In the genomic region with DNA sequence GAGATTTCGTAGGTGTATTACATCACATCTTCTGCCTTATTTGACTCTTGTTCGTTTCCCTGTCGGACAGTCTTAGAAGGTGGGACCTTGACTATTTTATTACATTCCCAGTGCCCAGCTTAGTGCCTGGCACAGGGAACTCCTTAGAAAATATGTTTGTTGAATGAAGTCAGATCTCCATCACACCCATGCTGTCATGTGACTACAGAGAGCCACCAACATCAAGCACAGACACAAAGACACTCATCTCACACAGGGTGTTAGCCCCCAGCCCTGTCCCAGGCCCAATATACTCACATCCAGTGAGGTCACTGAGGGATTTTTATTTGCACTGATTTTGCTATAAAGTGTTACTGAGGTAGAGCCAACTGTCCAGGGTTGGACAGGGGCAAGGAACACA, we compare ENCODE assay signal across 8 cellular contexts. TPM values are rescaled to one million over a fixed set of nuclear protein-coding genes. Genes with fewer than 3 reads are reported as not detected.
DNase-seq lines count a peak whose midpoint lies in the region; TF ChIP-seq lines count a peak whose summit lies in the region.

No MANE protein-coding gene starts in this region.

- peak overlapping the region; percentile 35 for H2AFZ ChIP-seq in neural progenitor cell (replicated peaks)

- H3K4me3 Mint-ChIP-seq in dendritic cell treated with granulocyte-macrophage colony-stimulating factor and Interleukin-4, amounts not matched to agents 40 ng/mL and 50 ng/mL, for 4 days: peak overlapping the region; percentile 82
- H3K4me3 Mint-ChIP-seq in neural progenitor cell: peak overlapping the region; percentile 93

- peak overlapping the region in 4 of 10 experiments; percentile 73 to 93 (median 88); a peak in 8 of 20 replicates for H3K4me3 ChIP-seq in BLaER1 treated with 17β-estradiol and CSF1 and Interleukin-3, amounts not matched to agents 10 nM and 100 nM
- H3K4me3 ChIP-seq in MG63 (peak overlapping the region; percentile 90), neural progenitor cell (peak overlapping the region; percentile 84)

- H3K4me1 Mint-ChIP-seq in dendritic cell treated with granulocyte-macrophage colony-stimulating factor and Interleukin-4, amounts not matched to agents 40 ng/mL and 50 ng/mL, for 4 days (ENCODE audit: low read depth): peaks cover 58% of the 10 kb centered on the region
- peaks cover 26% of the 10 kb centered on the region for H3K4me1 Mint-ChIP-seq in neural progenitor cell

- peaks cover 41% of the 10 kb centered on the region for H3K79me2 ChIP-seq in neural progenitor cell (ENCODE audit: low read depth)

- peaks cover 7% of the 10 kb centered on the region for H3F3A ChIP-seq in neural progenitor cell (ENCODE audit: low read depth)

- no peak for TF ChIP-seq CTCF in neural progenitor cell (IDR thresholded peaks at IDR 0.05)

- peak overlapping the region; percentile 75 to 98 (median 93) for H3K4me2 ChIP-seq in BLaER1 treated with 17β-estradiol and CSF1 and Interleukin-3, amounts not matched to agents 10 nM and 100 nM
- H3K4me2 ChIP-seq in neural progenitor cell: peak overlapping the region; percentile 93

- peaks cover 0 to 38% (median 6%) of the 10 kb centered on the region in 11 experiments; a peak in 9 of 22 replicates for H4K20me1 ChIP-seq in BLaER1 treated with 17β-estradiol and CSF1 and Interleukin-3, amounts not matched to agents 10 nM and 100 nM
- H4K20me1 ChIP-seq in neural progenitor cell (ENCODE audit: low read depth): peaks cover 7% of the 10 kb centered on the region

- peaks cover 56% of the 10 kb centered on the region for H3K36me3 Mint-ChIP-seq in dendritic cell treated with granulocyte-macrophage colony-stimulating factor and Interleukin-4, amounts not matched to agents 40 ng/mL and 50 ng/mL, for 4 days (ENCODE audit: low read depth)
- peaks cover 15% of the 10 kb centered on the region for H3K36me3 Mint-ChIP-seq in neural progenitor cell

- peaks cover 23 to 87% (median 44%) of the 10 kb centered on the region in 10 experiments for H3K4me1 ChIP-seq in BLaER1 treated with 17β-estradiol and CSF1 and Interleukin-3, amounts not matched to agents 10 nM and 100 nM
- H3K4me1 ChIP-seq in neural progenitor cell: peaks cover 12% of the 10 kb centered on the region

- peaks cover 0 to 9% (median 8%) of the 10 kb centered on the region in 11 experiments; a peak in 15 of 22 replicates for H3K27me3 ChIP-seq in BLaER1 treated with 17β-estradiol and CSF1 and Interleukin-3, amounts not matched to agents 10 nM and 100 nM
- H3K27me3 ChIP-seq in MG63 (no peaks in the 10 kb centered on the region), neural progenitor cell (no peaks in the 10 kb centered on the region)

- peak overlapping the region; percentile 94 for H3K27ac Mint-ChIP-seq in dendritic cell treated with granulocyte-macrophage colony-stimulating factor and Interleukin-4, amounts not matched to agents 40 ng/mL and 50 ng/mL, for 4 days
- peak overlapping the region; percentile 82 for H3K27ac Mint-ChIP-seq in neural progenitor cell

- peak overlapping the region in 8 of 11 experiments; percentile 90 to 98 (median 95); a peak in 10 of 22 replicates for H3K9ac ChIP-seq in BLaER1 treated with 17β-estradiol and CSF1 and Interleukin-3, amounts not matched to agents 10 nM and 100 nM
- H3K9ac ChIP-seq in neural progenitor cell: no peak overlapping the region

- peaks cover 10 to 87% (median 26%) of the 10 kb centered on the region in 11 experiments; a peak in 21 of 22 replicates for H3K36me3 ChIP-seq in BLaER1 treated with 17β-estradiol and CSF1 and Interleukin-3, amounts not matched to agents 10 nM and 100 nM
- peaks cover 36% of the 10 kb centered on the region for H3K36me3 ChIP-seq in MG63
- H3K36me3 ChIP-seq in neural progenitor cell: no peaks in the 10 kb centered on the region

- no peaks in the 10 kb centered on the region for H3K27me3 Mint-ChIP-seq in dendritic cell treated with granulocyte-macrophage colony-stimulating factor and Interleukin-4, amounts not matched to agents 40 ng/mL and 50 ng/mL, for 4 days
- H3K27me3 Mint-ChIP-seq in neural progenitor cell (ENCODE audit: insufficient read depth, low read depth): peaks cover 4% of the 10 kb centered on the region

- no peaks in the 10 kb centered on the region; a peak in 1 of 22 replicates for H3K9me3 ChIP-seq in BLaER1 treated with 17β-estradiol and CSF1 and Interleukin-3, amounts not matched to agents 10 nM and 100 nM (replicated peaks in 1 of 11)
- H3K9me3 ChIP-seq in MG63 (no peaks in the 10 kb centered on the region), neural progenitor cell (ENCODE audit: low read depth) (no peaks in the 10 kb centered on the region)

- peak overlapping the region; percentile 89 to 97 (median 93); a peak in 20 of 22 replicates for H3K27ac ChIP-seq in BLaER1 treated with 17β-estradiol and CSF1 and Interleukin-3, amounts not matched to agents 10 nM and 100 nM
- H3K27ac ChIP-seq in neural progenitor cell: peak overlapping the region; percentile 35

- DNase-seq in MG63 (no peak), neural progenitor cell (ENCODE audit: low spot score) (no peak), COLO668 (lab: John Stamatoyannopoulos, UW; ENCODE audit: unreplicated experiment) (no peak), hippocampal formation (lab: John Stamatoyannopoulos, UW) (no peak), DMS53 (lab: John Stamatoyannopoulos, UW) (no peak)
- DNase-seq in activated CD4-positive, CD25-positive, alpha-beta regulatory T cell (lab: John Stamatoyannopoulos, UW): no peak

- intact Hi-C loops in dendritic cell treated with granulocyte-macrophage colony-stimulating factor and Interleukin-4, amounts not matched to agents 40 ng/mL and 50 ng/mL, for 4 days (cut with micrococcal nuclease): loop anchor here (1.0 kb wide), 1 partner anchor 9 kb away; no protein-coding TSS in a partner anchor

- no peaks in the 10 kb centered on the region for H3K9me3 Mint-ChIP-seq in dendritic cell treated with granulocyte-macrophage colony-stimulating factor and Interleukin-4, amounts not matched to agents 40 ng/mL and 50 ng/mL, for 4 days
- no peaks in the 10 kb centered on the region for H3K9me3 Mint-ChIP-seq in neural progenitor cell

RNA-seq across cellular contexts. Expression of gene SRA1, which starts 0.7 kb away (rescaled TPM):
- 62.1 and 92.9 TPM in 2 replicates for total RNA-seq in MG63 (2014; rRNA removed; shearing (Covaris generic); ENCODE audit: low replicate concordance)
- total RNA-seq in neural progenitor cell (ENCODE audit: low replicate concordance): 16.9 and 26.9 TPM in 2 replicates

RNA-seq across cellular contexts. Expression of gene APBB3, which starts 6.4 kb away (rescaled TPM):
- 7.2 and 12.5 TPM in 2 replicates for total RNA-seq in MG63 (2014; rRNA removed; shearing (Covaris generic); ENCODE audit: low replicate concordance)
- total RNA-seq in neural progenitor cell (ENCODE audit: low replicate concordance): 20.7 and 23.6 TPM in 2 replicates

RNA-seq across cellular contexts. Expression of gene SLC35A4, which starts 6.7 kb away (rescaled TPM):
- 21.7 and 24.8 TPM in 2 replicates for total RNA-seq in MG63 (2014; rRNA removed; shearing (Covaris generic); ENCODE audit: low replicate concordance)
- total RNA-seq in neural progenitor cell (ENCODE audit: low replicate concordance): 20.7 and 26.7 TPM in 2 replicates

RNA-seq across cellular contexts. Expression of gene EIF4EBP3, which starts 10.5 kb away (rescaled TPM):
- total RNA-seq in MG63 (2014; rRNA removed; shearing (Covaris generic); ENCODE audit: low replicate concordance): 4.0 and 4.5 TPM in 2 replicates
- total RNA-seq in neural progenitor cell (ENCODE audit: low replicate concordance): 0.53 and 1.1 TPM in 2 replicates
